1 cellular context compared by ENCODE assay signal in the genomic region with DNA sequence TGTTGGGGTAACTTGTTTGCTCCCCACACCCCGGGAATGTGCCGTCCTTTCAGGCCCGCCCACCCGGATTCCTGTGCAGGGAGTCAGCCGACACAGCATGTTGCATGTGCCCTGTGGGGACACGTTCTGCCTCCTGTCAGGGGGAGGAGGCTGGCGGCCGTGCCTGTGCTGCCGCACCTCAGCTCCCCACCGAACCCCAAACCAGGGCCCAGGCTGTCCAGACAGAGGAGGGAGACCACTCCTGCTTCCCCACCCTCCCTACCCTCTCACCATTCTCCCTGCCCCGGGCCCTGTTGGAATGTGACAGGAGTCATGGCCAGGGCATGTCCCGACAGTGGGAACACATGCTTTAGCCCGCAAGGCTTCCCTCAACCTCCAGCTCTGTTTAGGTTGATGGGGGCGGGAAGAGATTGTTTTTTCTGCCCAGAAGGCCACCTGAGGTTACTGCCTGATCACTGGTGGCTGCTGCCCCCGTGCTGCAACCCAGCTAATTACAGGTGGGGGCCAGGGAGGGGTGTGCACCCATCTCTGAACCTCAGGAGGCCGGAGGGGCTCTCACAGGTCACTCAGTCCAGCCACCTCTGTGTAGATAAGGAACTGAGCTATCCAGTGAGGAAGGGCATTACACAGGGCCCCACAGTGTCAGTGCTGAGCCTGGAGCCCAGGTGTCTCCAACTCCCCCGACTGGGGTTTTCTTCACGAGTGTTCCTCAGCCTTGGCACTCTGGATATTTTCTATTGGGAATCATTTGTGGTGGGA.
A peak's percentile ranks its signal among the peaks of the same experiment; 100 is the strongest.
TF ChIP-seq lines count a peak whose summit lies in the region.

No MANE protein-coding gene starts in this region.

TF ChIP-seq in HepG2, 621 proteins besides CTCF, POLR2A, EP300 and RAD21 (continued from another document and continues in another):
- TF ChIP-seq, protein P1, sequence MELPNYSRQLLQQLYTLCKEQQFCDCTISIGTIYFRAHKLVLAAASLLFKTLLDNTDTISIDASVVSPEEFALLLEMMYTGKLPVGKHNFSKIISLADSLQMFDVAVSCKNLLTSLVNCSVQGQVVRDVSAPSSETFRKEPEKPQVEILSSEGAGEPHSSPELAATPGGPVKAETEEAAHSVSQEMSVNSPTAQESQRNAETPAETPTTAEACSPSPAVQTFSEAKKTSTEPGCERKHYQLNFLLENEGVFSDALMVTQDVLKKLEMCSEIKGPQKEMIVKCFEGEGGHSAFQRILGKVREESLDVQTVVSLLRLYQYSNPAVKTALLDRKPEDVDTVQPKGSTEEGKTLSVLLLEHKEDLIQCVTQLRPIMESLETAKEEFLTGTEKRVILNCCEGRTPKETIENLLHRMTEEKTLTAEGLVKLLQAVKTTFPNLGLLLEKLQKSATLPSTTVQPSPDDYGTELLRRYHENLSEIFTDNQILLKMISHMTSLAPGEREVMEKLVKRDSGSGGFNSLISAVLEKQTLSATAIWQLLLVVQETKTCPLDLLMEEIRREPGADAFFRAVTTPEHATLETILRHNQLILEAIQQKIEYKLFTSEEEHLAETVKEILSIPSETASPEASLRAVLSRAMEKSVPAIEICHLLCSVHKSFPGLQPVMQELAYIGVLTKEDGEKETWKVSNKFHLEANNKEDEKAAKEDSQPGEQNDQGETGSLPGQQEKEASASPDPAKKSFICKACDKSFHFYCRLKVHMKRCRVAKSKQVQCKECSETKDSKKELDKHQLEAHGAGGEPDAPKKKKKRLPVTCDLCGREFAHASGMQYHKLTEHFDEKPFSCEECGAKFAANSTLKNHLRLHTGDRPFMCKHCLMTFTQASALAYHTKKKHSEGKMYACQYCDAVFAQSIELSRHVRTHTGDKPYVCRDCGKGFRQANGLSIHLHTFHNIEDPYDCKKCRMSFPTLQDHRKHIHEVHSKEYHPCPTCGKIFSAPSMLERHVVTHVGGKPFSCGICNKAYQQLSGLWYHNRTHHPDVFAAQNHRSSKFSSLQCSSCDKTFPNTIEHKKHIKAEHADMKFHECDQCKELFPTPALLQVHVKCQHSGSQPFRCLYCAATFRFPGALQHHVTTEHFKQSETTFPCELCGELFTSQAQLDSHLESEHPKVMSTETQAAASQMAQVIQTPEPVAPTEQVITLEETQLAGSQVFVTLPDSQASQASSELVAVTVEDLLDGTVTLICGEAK (IDR thresholded peaks at IDR 0.05): no peak
- TF ChIP-seq, protein P1 (CRISPR knock-in tag; IDR thresholded peaks at IDR 0.05): no peak; the same call in 1 of the 2 replicates
- TF ChIP-seq, protein P2, sequence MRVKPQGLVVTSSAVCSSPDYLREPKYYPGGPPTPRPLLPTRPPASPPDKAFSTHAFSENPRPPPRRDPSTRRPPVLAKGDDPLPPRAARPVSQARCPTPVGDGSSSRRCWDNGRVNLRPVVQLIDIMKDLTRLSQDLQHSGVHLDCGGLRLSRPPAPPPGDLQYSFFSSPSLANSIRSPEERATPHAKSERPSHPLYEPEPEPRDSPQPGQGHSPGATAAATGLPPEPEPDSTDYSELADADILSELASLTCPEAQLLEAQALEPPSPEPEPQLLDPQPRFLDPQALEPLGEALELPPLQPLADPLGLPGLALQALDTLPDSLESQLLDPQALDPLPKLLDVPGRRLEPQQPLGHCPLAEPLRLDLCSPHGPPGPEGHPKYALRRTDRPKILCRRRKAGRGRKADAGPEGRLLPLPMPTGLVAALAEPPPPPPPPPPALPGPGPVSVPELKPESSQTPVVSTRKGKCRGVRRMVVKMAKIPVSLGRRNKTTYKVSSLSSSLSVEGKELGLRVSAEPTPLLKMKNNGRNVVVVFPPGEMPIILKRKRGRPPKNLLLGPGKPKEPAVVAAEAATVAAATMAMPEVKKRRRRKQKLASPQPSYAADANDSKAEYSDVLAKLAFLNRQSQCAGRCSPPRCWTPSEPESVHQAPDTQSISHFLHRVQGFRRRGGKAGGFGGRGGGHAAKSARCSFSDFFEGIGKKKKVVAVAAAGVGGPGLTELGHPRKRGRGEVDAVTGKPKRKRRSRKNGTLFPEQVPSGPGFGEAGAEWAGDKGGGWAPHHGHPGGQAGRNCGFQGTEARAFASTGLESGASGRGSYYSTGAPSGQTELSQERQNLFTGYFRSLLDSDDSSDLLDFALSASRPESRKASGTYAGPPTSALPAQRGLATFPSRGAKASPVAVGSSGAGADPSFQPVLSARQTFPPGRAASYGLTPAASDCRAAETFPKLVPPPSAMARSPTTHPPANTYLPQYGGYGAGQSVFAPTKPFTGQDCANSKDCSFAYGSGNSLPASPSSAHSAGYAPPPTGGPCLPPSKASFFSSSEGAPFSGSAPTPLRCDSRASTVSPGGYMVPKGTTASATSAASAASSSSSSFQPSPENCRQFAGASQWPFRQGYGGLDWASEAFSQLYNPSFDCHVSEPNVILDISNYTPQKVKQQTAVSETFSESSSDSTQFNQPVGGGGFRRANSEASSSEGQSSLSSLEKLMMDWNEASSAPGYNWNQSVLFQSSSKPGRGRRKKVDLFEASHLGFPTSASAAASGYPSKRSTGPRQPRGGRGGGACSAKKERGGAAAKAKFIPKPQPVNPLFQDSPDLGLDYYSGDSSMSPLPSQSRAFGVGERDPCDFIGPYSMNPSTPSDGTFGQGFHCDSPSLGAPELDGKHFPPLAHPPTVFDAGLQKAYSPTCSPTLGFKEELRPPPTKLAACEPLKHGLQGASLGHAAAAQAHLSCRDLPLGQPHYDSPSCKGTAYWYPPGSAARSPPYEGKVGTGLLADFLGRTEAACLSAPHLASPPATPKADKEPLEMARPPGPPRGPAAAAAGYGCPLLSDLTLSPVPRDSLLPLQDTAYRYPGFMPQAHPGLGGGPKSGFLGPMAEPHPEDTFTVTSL (CRISPR knock-in tag; IDR thresholded peaks at IDR 0.05; ENCODE audit: borderline replicate concordance): no peak
- no peak for TF ChIP-seq ZNF460 (CRISPR knock-in tag; IDR thresholded peaks at IDR 0.05; ENCODE audit: borderline replicate concordance)
- TF ChIP-seq, protein P3, sequence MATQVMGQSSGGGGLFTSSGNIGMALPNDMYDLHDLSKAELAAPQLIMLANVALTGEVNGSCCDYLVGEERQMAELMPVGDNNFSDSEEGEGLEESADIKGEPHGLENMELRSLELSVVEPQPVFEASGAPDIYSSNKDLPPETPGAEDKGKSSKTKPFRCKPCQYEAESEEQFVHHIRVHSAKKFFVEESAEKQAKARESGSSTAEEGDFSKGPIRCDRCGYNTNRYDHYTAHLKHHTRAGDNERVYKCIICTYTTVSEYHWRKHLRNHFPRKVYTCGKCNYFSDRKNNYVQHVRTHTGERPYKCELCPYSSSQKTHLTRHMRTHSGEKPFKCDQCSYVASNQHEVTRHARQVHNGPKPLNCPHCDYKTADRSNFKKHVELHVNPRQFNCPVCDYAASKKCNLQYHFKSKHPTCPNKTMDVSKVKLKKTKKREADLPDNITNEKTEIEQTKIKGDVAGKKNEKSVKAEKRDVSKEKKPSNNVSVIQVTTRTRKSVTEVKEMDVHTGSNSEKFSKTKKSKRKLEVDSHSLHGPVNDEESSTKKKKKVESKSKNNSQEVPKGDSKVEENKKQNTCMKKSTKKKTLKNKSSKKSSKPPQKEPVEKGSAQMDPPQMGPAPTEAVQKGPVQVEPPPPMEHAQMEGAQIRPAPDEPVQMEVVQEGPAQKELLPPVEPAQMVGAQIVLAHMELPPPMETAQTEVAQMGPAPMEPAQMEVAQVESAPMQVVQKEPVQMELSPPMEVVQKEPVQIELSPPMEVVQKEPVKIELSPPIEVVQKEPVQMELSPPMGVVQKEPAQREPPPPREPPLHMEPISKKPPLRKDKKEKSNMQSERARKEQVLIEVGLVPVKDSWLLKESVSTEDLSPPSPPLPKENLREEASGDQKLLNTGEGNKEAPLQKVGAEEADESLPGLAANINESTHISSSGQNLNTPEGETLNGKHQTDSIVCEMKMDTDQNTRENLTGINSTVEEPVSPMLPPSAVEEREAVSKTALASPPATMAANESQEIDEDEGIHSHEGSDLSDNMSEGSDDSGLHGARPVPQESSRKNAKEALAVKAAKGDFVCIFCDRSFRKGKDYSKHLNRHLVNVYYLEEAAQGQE (IDR thresholded peaks at IDR 0.05; ENCODE audit: borderline replicate concordance in 1 of 2, low read depth in 1 of 2, low read length in 2 of 2): no peak
- TF ChIP-seq, protein P4, sequence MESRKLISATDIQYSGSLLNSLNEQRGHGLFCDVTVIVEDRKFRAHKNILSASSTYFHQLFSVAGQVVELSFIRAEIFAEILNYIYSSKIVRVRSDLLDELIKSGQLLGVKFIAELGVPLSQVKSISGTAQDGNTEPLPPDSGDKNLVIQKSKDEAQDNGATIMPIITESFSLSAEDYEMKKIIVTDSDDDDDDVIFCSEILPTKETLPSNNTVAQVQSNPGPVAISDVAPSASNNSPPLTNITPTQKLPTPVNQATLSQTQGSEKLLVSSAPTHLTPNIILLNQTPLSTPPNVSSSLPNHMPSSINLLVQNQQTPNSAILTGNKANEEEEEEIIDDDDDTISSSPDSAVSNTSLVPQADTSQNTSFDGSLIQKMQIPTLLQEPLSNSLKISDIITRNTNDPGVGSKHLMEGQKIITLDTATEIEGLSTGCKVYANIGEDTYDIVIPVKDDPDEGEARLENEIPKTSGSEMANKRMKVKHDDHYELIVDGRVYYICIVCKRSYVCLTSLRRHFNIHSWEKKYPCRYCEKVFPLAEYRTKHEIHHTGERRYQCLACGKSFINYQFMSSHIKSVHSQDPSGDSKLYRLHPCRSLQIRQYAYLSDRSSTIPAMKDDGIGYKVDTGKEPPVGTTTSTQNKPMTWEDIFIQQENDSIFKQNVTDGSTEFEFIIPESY (CRISPR knock-in tag; IDR thresholded peaks at IDR 0.05): 0 out of 2 replicates have a peak, but pooled peaks have one; percentile 32
- no peak for TF ChIP-seq ZFP41 (CRISPR knock-in tag; IDR thresholded peaks at IDR 0.05; ENCODE audit: borderline replicate concordance)
- no peak for TF ChIP-seq ZSCAN12 (CRISPR knock-in tag; IDR thresholded peaks at IDR 0.05)
- TF ChIP-seq ZNF746 (CRISPR knock-in tag; IDR thresholded peaks at IDR 0.05): no peak
- TF ChIP-seq, protein P5, sequence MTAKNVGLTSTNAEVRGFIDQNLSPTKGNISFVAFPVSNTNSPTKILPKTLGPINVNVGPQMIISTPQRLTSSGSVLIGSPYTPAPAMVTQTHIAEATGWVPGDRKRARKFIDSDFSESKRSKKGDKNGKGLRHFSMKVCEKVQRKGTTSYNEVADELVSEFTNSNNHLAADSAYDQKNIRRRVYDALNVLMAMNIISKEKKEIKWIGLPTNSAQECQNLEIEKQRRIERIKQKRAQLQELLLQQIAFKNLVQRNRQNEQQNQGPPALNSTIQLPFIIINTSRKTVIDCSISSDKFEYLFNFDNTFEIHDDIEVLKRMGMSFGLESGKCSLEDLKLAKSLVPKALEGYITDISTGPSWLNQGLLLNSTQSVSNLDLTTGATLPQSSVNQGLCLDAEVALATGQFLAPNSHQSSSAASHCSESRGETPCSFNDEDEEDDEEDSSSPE (CRISPR knock-in tag; IDR thresholded peaks at IDR 0.05): peak; percentile 59; the same call in 1 of the 2 replicates
- peak; percentile 75; the same call in 1 of the 2 replicates for TF ChIP-seq ZSCAN31 (CRISPR knock-in tag; IDR thresholded peaks at IDR 0.05; ENCODE audit: low read depth)
- TF ChIP-seq TBX2 (CRISPR knock-in tag; IDR thresholded peaks at IDR 0.05; ENCODE audit: borderline replicate concordance): peak; percentile 63; the same call in 1 of the 2 replicates
- TF ChIP-seq ZNF790 (CRISPR knock-in tag; IDR thresholded peaks at IDR 0.05; ENCODE audit: borderline replicate concordance): no peak
- no peak for TF ChIP-seq ZIK1 (CRISPR knock-in tag; IDR thresholded peaks at IDR 0.05; ENCODE audit: borderline replicate concordance, low read depth)
- no peak for TF ChIP-seq ZNF546 (CRISPR knock-in tag; conservative IDR thresholded peaks at IDR 0.05)
- no peak for TF ChIP-seq NBN (conservative IDR thresholded peaks at IDR 0.05)
- TF ChIP-seq, protein P6, sequence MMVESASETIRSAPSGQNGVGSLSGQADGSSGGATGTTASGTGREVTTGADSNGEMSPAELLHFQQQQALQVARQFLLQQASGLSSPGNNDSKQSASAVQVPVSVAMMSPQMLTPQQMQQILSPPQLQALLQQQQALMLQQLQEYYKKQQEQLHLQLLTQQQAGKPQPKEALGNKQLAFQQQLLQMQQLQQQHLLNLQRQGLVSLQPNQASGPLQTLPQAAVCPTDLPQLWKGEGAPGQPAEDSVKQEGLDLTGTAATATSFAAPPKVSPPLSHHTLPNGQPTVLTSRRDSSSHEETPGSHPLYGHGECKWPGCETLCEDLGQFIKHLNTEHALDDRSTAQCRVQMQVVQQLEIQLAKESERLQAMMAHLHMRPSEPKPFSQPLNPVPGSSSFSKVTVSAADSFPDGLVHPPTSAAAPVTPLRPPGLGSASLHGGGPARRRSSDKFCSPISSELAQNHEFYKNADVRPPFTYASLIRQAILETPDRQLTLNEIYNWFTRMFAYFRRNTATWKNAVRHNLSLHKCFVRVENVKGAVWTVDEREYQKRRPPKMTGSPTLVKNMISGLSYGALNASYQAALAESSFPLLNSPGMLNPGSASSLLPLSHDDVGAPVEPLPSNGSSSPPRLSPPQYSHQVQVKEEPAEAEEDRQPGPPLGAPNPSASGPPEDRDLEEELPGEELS (CRISPR knock-in tag; IDR thresholded peaks at IDR 0.05): no peak; the same call in 1 of the 2 replicates
- no peak; the same call in 1 of the 2 replicates for TF ChIP-seq ZNF274 (CRISPR knock-in tag; IDR thresholded peaks at IDR 0.05)
- TF ChIP-seq GABPB1 (CRISPR knock-in tag; IDR thresholded peaks at IDR 0.05): no peak; the same call in 1 of the 2 replicates
- TF ChIP-seq, protein P7, sequence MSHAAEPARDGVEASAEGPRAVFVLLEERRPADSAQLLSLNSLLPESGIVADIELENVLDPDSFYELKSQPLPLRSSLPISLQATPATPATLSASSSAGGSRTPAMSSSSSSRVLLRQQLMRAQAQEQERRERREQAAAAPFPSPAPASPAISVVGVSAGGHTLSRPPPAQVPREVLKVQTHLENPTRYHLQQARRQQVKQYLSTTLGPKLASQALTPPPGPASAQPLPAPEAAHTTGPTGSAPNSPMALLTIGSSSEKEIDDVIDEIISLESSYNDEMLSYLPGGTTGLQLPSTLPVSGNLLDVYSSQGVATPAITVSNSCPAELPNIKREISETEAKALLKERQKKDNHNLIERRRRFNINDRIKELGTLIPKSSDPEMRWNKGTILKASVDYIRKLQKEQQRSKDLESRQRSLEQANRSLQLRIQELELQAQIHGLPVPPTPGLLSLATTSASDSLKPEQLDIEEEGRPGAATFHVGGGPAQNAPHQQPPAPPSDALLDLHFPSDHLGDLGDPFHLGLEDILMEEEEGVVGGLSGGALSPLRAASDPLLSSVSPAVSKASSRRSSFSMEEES (CRISPR knock-in tag; IDR thresholded peaks at IDR 0.05): no peak
